ENCODE assay signal across 1 cellular context in genomic region chr17:82003411-82004381, GRCh38.
TF ChIP-seq lines count a peak whose summit lies in the region.

No MANE protein-coding gene starts in this region.

TF ChIP-seq in HCT116, 20 proteins besides CTCF, POLR2A, EP300 and RAD21 (continued from another document):
- TF ChIP-seq REST (IDR thresholded peaks at IDR 0.05; ENCODE audit: low read depth): no peak
